Comparison of ENCODE assay signal across 19 cellular contexts in the genomic region with DNA sequence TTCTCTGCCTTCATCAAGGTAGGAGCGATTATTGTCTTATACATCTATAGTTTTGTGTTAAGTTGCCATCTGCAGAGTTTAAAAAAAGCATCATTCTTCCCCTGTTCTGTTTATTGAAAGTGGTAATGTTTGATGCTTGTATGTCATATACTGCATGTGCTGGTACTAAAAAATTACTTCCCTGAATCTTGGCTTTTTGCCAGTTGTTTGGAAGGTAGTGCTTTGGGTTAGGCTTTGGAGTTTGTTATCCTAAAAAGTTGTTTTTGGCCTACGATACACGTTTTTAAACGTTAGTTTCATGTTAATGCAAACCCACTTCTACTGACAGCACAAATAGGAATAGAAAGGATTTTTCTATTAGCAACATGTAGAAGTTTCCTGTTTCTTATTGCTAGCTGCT.
A peak's percentile ranks its signal among the peaks of the same experiment; 100 is the strongest.
DNase-seq lines count a peak whose midpoint lies in the region; ATAC-seq and TF ChIP-seq lines count a peak whose summit lies in the region.
"Had no signal": no experiment of that assay in that cellular context is flagged by ENCODE, and none has a peak within 500 bp of the region (broad histone marks: within the 10 kb centered on the region; RNA-seq: fewer than 3 reads in every experiment).

No MANE protein-coding gene starts in this region.

- no peak for DNase-seq in SK-N-SH
- peak; percentile 21 for DNase-seq in dermis blood vessel endothelial cell
- DNase-seq in DMS153 treated with DMSO at 0.1 percent for 48 hours (lab: John Stamatoyannopoulos, UW; ENCODE audit: unreplicated experiment), result no peak
- DNase-seq in activated CD4-positive, alpha-beta T cell treated with anti-CD3 and anti-CD28 coated beads, Interleukin-2, amount 50 U/mL, for 4 hours, result no peak
- DNase-seq in Kasumi-1 (lab: John Stamatoyannopoulos, UW), result no peak
- DNase-seq: CD4-positive, alpha-beta memory T cell; DMS79; KG1; NCI-H1105; NCI-H146; NCI-H2029; NCI-H2171 treated with DMSO at 0.1 percent for 48 hours; NCI-H510A; NCI-H82; OCI-M1 had no signal

- TF ChIP-seq RAD21 in SK-N-SH (IDR thresholded peaks at IDR 0.05; ENCODE audit: low read length) (no peak), Ishikawa (IDR thresholded peaks at IDR 0.05; ENCODE audit: low read depth) (no peak)

- H3K27me3 ChIP-seq in SK-N-SH (ENCODE audit: insufficient read depth), result no peaks in the 10 kb centered on the region
- H3K27me3 ChIP-seq: BLaER1 treated with 17β-estradiol and CSF1 and Interleukin-3, amounts not matched to agents 10 nM and 100 nM; SJSA1 had no signal

- CTCF ChIA-PET in SK-N-SH (lab: Yijun Ruan, JAX), result no interaction called here

- peaks cover 0 to 20% of the 10 kb centered on the region in 2 experiments; a peak in 3 of 4 replicates for H3K4me1 ChIP-seq in SK-N-SH (ENCODE audit: control insufficient read depth in 1 of 2, insufficient read depth in 2 of 2, low read depth in 1 of 2, low read length in 1 of 2)

- no peak overlapping the region for H3K4me2 ChIP-seq in SK-N-SH
- H3K4me2 ChIP-seq: BLaER1 treated with 17β-estradiol and CSF1 and Interleukin-3, amounts not matched to agents 10 nM and 100 nM had no signal

- peaks cover 32% of the 10 kb centered on the region for H3F3A ChIP-seq in SK-N-SH (replicated peaks; ENCODE audit: insufficient read depth)

- TF ChIP-seq EP300 in SK-N-SH (IDR thresholded peaks at IDR 0.05; ENCODE audit: borderline replicate concordance in 1 of 2, low read depth in 1 of 2, low read length in 1 of 2) (no peak), Ishikawa (IDR thresholded peaks at IDR 0.05; ENCODE audit: borderline replicate concordance) (no peak)

- POLR2A ChIA-PET in SK-N-SH (lab: Yijun Ruan, JAX), result no interaction called here

- H4K20me1 ChIP-seq in SK-N-SH (ENCODE audit: insufficient read depth), result no peaks in the 10 kb centered on the region
- H4K20me1 ChIP-seq: BLaER1 treated with 17β-estradiol and CSF1 and Interleukin-3, amounts not matched to agents 10 nM and 100 nM had no signal

- H3K36me3 ChIP-seq in SK-N-SH (replicated peaks in 1 of 2; ENCODE audit: control insufficient read depth in 1 of 2, insufficient read depth in 2 of 2, low read length in 1 of 2), result peaks cover 58 to 79% of the 10 kb centered on the region in 2 experiments

- H3K9me2 ChIP-seq in SK-N-SH, result no peaks in the 10 kb centered on the region

- H3K27ac ChIP-seq in SK-N-SH (ENCODE audit: low read depth in 2 of 2, low read length in 1 of 2), result no peak overlapping the region
- H3K27ac ChIP-seq: BLaER1 treated with 17β-estradiol and CSF1 and Interleukin-3, amounts not matched to agents 10 nM and 100 nM; SJSA1 had no signal

- TF ChIP-seq CTCF in SK-N-SH (IDR thresholded peaks at IDR 0.05), result no peak

- no peak overlapping the region for H3K4me3 ChIP-seq in SK-N-SH (ENCODE audit: low read depth in 2 of 2, low read length in 1 of 2)
- H3K4me3 ChIP-seq: BLaER1 treated with 17β-estradiol and CSF1 and Interleukin-3, amounts not matched to agents 10 nM and 100 nM; SJSA1 had no signal

- no peaks in the 10 kb centered on the region; the same call in none of the 2 replicates for H3K79me2 ChIP-seq in SK-N-SH (ENCODE audit: insufficient read depth)

- WGBS in SK-N-SH (ENCODE audit: low lambda C conversion rate), result 71% methylated on average over 4 of the region's 4 CpGs

- no peak overlapping the region for H3K9ac ChIP-seq in SK-N-SH
- H3K9ac ChIP-seq: BLaER1 treated with 17β-estradiol and CSF1 and Interleukin-3, amounts not matched to agents 10 nM and 100 nM had no signal

- no peak for ATAC-seq in SK-N-SH treated with all-trans-retinoic acid at 6 μM for 48 hours

- no peaks in the 10 kb centered on the region for H3K9me3 ChIP-seq in SK-N-SH
- H3K9me3 ChIP-seq: BLaER1 treated with 17β-estradiol and CSF1 and Interleukin-3, amounts not matched to agents 10 nM and 100 nM; SJSA1 had no signal

- H2AFZ ChIP-seq in SK-N-SH (ENCODE audit: low read depth), result no peak overlapping the region

TF ChIP-seq in SK-N-SH, 30 proteins besides CTCF, POLR2A, EP300 and RAD21:
- TF ChIP-seq RCOR1 (IDR thresholded peaks at IDR 0.05; ENCODE audit: low read length) (no peak), TCF12 (IDR thresholded peaks at IDR 0.05) (no peak), GATA2 (CRISPR knock-in tag; IDR thresholded peaks at IDR 0.05) (no peak), TEAD4 (IDR thresholded peaks at IDR 0.05; ENCODE audit: borderline replicate concordance, insufficient read depth) (no peak), GABPA (IDR thresholded peaks at IDR 0.05; ENCODE audit: low read depth) (no peak), NFIC (IDR thresholded peaks at IDR 0.05; ENCODE audit: borderline replicate concordance) (peak; percentile 31; the same call in 1 of the 2 replicates)
- TF ChIP-seq, protein P1, sequence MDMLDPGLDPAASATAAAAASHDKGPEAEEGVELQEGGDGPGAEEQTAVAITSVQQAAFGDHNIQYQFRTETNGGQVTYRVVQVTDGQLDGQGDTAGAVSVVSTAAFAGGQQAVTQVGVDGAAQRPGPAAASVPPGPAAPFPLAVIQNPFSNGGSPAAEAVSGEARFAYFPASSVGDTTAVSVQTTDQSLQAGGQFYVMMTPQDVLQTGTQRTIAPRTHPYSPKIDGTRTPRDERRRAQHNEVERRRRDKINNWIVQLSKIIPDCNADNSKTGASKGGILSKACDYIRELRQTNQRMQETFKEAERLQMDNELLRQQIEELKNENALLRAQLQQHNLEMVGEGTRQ (IDR thresholded peaks at IDR 0.05; ENCODE audit: borderline replicate concordance, low read depth, low read length), result no peak
- TF ChIP-seq, protein P2, sequence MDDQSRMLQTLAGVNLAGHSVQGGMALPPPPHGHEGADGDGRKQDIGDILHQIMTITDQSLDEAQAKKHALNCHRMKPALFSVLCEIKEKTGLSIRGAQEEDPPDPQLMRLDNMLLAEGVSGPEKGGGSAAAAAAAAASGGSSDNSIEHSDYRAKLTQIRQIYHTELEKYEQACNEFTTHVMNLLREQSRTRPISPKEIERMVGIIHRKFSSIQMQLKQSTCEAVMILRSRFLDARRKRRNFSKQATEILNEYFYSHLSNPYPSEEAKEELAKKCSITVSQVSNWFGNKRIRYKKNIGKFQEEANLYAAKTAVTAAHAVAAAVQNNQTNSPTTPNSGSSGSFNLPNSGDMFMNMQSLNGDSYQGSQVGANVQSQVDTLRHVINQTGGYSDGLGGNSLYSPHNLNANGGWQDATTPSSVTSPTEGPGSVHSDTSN (IDR thresholded peaks at IDR 0.05), result no peak

TF ChIP-seq in SK-N-SH treated with all-trans-retinoic acid at 6 μM for 48 hours, 23 proteins besides CTCF, POLR2A, EP300 and RAD21 (continues in another document):
- TF ChIP-seq, protein P3, sequence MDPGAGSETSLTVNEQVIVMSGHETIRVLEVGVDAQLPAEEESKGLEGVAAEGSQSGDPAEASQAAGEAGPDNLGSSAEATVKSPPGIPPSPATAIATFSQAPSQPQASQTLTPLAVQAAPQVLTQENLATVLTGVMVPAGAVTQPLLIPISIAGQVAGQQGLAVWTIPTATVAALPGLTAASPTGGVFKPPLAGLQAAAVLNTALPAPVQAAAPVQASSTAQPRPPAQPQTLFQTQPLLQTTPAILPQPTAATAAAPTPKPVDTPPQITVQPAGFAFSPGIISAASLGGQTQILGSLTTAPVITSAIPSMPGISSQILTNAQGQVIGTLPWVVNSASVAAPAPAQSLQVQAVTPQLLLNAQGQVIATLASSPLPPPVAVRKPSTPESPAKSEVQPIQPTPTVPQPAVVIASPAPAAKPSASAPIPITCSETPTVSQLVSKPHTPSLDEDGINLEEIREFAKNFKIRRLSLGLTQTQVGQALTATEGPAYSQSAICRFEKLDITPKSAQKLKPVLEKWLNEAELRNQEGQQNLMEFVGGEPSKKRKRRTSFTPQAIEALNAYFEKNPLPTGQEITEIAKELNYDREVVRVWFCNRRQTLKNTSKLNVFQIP (CRISPR knock-in tag; IDR thresholded peaks at IDR 0.05; ENCODE audit: borderline replicate concordance, low read depth), result no peak

TF ChIP-seq in Ishikawa, 13 proteins besides CTCF, POLR2A, EP300 and RAD21:
- TF ChIP-seq, protein P4, sequence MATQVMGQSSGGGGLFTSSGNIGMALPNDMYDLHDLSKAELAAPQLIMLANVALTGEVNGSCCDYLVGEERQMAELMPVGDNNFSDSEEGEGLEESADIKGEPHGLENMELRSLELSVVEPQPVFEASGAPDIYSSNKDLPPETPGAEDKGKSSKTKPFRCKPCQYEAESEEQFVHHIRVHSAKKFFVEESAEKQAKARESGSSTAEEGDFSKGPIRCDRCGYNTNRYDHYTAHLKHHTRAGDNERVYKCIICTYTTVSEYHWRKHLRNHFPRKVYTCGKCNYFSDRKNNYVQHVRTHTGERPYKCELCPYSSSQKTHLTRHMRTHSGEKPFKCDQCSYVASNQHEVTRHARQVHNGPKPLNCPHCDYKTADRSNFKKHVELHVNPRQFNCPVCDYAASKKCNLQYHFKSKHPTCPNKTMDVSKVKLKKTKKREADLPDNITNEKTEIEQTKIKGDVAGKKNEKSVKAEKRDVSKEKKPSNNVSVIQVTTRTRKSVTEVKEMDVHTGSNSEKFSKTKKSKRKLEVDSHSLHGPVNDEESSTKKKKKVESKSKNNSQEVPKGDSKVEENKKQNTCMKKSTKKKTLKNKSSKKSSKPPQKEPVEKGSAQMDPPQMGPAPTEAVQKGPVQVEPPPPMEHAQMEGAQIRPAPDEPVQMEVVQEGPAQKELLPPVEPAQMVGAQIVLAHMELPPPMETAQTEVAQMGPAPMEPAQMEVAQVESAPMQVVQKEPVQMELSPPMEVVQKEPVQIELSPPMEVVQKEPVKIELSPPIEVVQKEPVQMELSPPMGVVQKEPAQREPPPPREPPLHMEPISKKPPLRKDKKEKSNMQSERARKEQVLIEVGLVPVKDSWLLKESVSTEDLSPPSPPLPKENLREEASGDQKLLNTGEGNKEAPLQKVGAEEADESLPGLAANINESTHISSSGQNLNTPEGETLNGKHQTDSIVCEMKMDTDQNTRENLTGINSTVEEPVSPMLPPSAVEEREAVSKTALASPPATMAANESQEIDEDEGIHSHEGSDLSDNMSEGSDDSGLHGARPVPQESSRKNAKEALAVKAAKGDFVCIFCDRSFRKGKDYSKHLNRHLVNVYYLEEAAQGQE (IDR thresholded peaks at IDR 0.05; ENCODE audit: low read depth), result no peak
- TF ChIP-seq NFIC (IDR thresholded peaks at IDR 0.05), result peak; percentile 19; the same call in 1 of the 2 replicates
